8 cellular contexts compared by ENCODE assay signal in the genomic region with DNA sequence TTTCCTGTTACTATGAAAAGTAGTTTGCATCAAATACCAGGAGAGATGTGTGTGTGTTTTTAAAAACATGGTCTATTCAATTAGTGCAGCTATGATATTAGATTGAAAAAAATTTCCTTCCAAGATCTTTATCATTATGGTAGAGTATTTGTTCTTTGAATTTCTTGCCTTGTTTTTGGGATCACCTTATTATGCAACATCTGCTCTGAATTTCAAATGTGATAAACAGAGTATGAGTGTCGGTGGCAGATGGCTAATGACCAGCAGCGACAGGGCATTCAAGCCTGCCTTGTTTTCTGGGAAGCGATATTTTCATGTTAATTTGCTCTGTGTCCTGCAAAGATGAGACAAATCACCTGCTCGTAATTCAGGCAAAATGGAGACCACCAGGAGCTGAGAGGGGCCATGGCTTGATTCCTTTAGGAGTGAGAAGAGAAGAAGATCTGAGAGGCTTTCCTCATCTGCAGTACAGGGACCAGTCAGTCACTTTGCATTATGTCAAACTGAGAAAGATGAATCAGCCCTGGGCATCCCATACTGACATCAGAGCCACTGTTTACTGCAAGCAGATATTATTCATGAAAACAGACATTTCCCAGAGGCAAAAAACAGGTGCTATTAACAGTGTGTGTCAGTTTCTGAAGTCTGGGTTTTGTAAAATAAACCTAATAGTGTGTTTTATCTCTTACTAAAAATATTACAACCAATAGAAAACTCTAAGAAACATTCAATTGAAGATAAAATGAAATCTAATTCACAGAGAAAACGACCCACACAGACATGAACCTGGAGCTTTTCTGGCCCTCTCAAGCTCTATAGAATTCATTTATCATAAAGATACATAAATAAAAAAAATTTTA.
A peak's percentile ranks its signal among the peaks of the same experiment; 100 is the strongest.
DNase-seq lines count a peak whose midpoint lies in the region; ATAC-seq and TF ChIP-seq lines count a peak whose summit lies in the region.

No MANE protein-coding gene starts in this region.

- H3K27me3 ChIP-seq in MM.1S (replicated peaks; ENCODE audit: insufficient read depth, low read length), result no peaks in the 10 kb centered on the region
- H3K27me3 ChIP-seq in CD4-positive, alpha-beta T cell (ENCODE audit: control insufficient read depth, insufficient read depth, low read length), result no peaks in the 10 kb centered on the region

- peaks cover 95% of the 10 kb centered on the region for H3K79me2 ChIP-seq in MM.1S (ENCODE audit: low read length)

- CTCF ChIA-PET in CD4-positive, alpha-beta T cell (lab: Charles Lee), result no interaction called here

- no peak overlapping the region for H2AFZ ChIP-seq in MM.1S (ENCODE audit: low read length)

- H3K9me3 ChIP-seq in MM.1S (replicated peaks; ENCODE audit: insufficient read depth, low read length), result no peaks in the 10 kb centered on the region
- no peaks in the 10 kb centered on the region for H3K9me3 ChIP-seq in CD4-positive, alpha-beta T cell (ENCODE audit: control insufficient read depth, low read length)

- no peaks in the 10 kb centered on the region for H3K9me2 ChIP-seq in MM.1S (replicated peaks; ENCODE audit: insufficient read depth, low read length)

- POLR2A ChIA-PET in CD4-positive, alpha-beta T cell (lab: Charles Lee), result no interaction called here

- H3K4me2 ChIP-seq in MM.1S (ENCODE audit: low read depth, low read length), result peak overlapping the region; percentile 52

- peaks cover 49% of the 10 kb centered on the region for H3K36me3 Mint-ChIP-seq in activated naive CD8-positive, alpha-beta T cell
- H3K36me3 Mint-ChIP-seq in osteocyte (ENCODE audit: unreplicated experiment), result peaks cover 1% of the 10 kb centered on the region
- H3K36me3 Mint-ChIP-seq in CD4-positive, alpha-beta T cell (ENCODE audit: low read depth), result peaks cover 11% of the 10 kb centered on the region

- peak overlapping the region; percentile 82 for H3K27ac ChIP-seq in MM.1S (ENCODE audit: low read length)
- H3K27ac ChIP-seq in CD4-positive, alpha-beta T cell (ENCODE audit: low read depth, low read length), result no peak overlapping the region

- no peak overlapping the region; the same call in 1 of the 2 replicates for H3K4me3 ChIP-seq in MM.1S (ENCODE audit: low read length)

- H3K9ac ChIP-seq in MM.1S (ENCODE audit: low read length), result peak overlapping the region; percentile 53

- peak overlapping the region; percentile 93 for H3K27ac Mint-ChIP-seq in activated naive CD8-positive, alpha-beta T cell
- peak overlapping the region; percentile 95 for H3K27ac Mint-ChIP-seq in osteocyte (ENCODE audit: unreplicated experiment)
- no peak overlapping the region for H3K27ac Mint-ChIP-seq in CD4-positive, alpha-beta T cell

- DNase-seq in MM.1S (peak; percentile 64), osteocyte (ENCODE audit: extremely low spot score, unreplicated experiment) (no peak), epidermal melanocyte (ENCODE audit: insufficient read length, low spot score) (no peak), LoVo (ENCODE audit: low spot score) (no peak)
- DNase-seq in CD4-positive, alpha-beta T cell, result no peak

- ATAC-seq in GM18517 (IDR thresholded peaks at IDR 0.05; ENCODE audit: unreplicated experiment) (peak; percentile 83), GM21737 (IDR thresholded peaks at IDR 0.05; ENCODE audit: unreplicated experiment) (peak; percentile 81)
- no peak for ATAC-seq in CD4-positive, alpha-beta T cell (ENCODE audit: poor library complexity)

- peak overlapping the region; percentile 27 for H3K4me3 Mint-ChIP-seq in activated naive CD8-positive, alpha-beta T cell
- no peak overlapping the region for H3K4me3 Mint-ChIP-seq in osteocyte (ENCODE audit: unreplicated experiment)
- no peak overlapping the region for H3K4me3 Mint-ChIP-seq in CD4-positive, alpha-beta T cell

- H4K20me1 ChIP-seq in MM.1S (ENCODE audit: insufficient read depth, low read length), result no peaks in the 10 kb centered on the region

- H3K4me1 Mint-ChIP-seq in activated naive CD8-positive, alpha-beta T cell (ENCODE audit: low read depth), result peaks cover 69% of the 10 kb centered on the region
- peaks cover 58% of the 10 kb centered on the region for H3K4me1 Mint-ChIP-seq in osteocyte (ENCODE audit: unreplicated experiment)
- H3K4me1 Mint-ChIP-seq in CD4-positive, alpha-beta T cell (ENCODE audit: low read depth), result peaks cover 5% of the 10 kb centered on the region

- no peak for TF ChIP-seq CTCF in MM.1S (IDR thresholded peaks at IDR 0.05; ENCODE audit: low read length)
- no peak for TF ChIP-seq CTCF in osteocyte (IDR thresholded peaks at IDR 0.05)
- TF ChIP-seq CTCF in CD4-positive, alpha-beta T cell (IDR thresholded peaks at IDR 0.05), result no peak

- peaks cover 44% of the 10 kb centered on the region for H3K4me1 ChIP-seq in MM.1S (ENCODE audit: low read length)

- no peaks in the 10 kb centered on the region for H3K27me3 Mint-ChIP-seq in activated naive CD8-positive, alpha-beta T cell
- H3K27me3 Mint-ChIP-seq in osteocyte (ENCODE audit: unreplicated experiment), result no peaks in the 10 kb centered on the region
- H3K27me3 Mint-ChIP-seq in CD4-positive, alpha-beta T cell, result no peaks in the 10 kb centered on the region

- H3K9me3 Mint-ChIP-seq in activated naive CD8-positive, alpha-beta T cell (ENCODE audit: low read depth), result no peaks in the 10 kb centered on the region
- H3K9me3 Mint-ChIP-seq in osteocyte (ENCODE audit: unreplicated experiment), result no peaks in the 10 kb centered on the region
- H3K9me3 Mint-ChIP-seq in CD4-positive, alpha-beta T cell, result no peaks in the 10 kb centered on the region

- peaks cover 4% of the 10 kb centered on the region; the same call in 1 of the 2 replicates for H3K36me3 ChIP-seq in MM.1S (replicated peaks; ENCODE audit: insufficient read depth, low read length)

- peaks cover 21% of the 10 kb centered on the region for H3F3A ChIP-seq in MM.1S (ENCODE audit: insufficient read depth, low read length)

- intact Hi-C loops in CD4-positive, alpha-beta T cell (cut with DNase I, micrococcal nuclease), result no loop called here
